In genomic region chr9:127438394-127438793, GRCh38 we compare ENCODE assay signal across 15 cellular contexts.
"Had no signal": no experiment of that assay in that cellular context is flagged by ENCODE, and none has a peak within 500 bp of the region (broad histone marks: within the 10 kb centered on the region; RNA-seq: fewer than 3 reads in every experiment).

No MANE protein-coding gene starts in this region.

- H3K27me3 Mint-ChIP-seq: activated naive CD8-positive, alpha-beta T cell had no signal

- H3K4me1 ChIP-seq: spleen, tibial nerve had no signal

- ATAC-seq: left cardiac atrium had no signal

- H3K27ac ChIP-seq: cardiac muscle cell, tibial nerve, VCaP had no signal

- H3K9me3 Mint-ChIP-seq: activated T-cell treated with anti-CD3 and anti-CD28 coated beads, Interleukin-2, amount 50 U/mL, for 72 hours; nephron had no signal

- H3K9me3 ChIP-seq: sigmoid colon, spleen, tibial nerve had no signal

- H3K27ac Mint-ChIP-seq: activated naive CD8-positive, alpha-beta T cell; nephron had no signal

- DNase-seq: amygdala; dermis blood vessel endothelial cell; left cardiac atrium; mesendoderm; nucleus accumbens; sigmoid colon; spleen; stimulated activated CD4-positive, alpha-beta T cell treated with anti-CD3 and anti-CD28 coated beads, Interleukin-4, amount 100 ng/mL, for 4 hours; stimulated activated naive CD4-positive, alpha-beta T cell had no signal

- H3K4me3 ChIP-seq: cardiac muscle cell, sigmoid colon, spleen, tibial nerve had no signal

- H3K4me1 Mint-ChIP-seq: nephron had no signal

- H3K4me3 Mint-ChIP-seq: nephron had no signal

- H3K27me3 ChIP-seq: cardiac muscle cell, sigmoid colon, spleen, tibial nerve had no signal
